Comparison of ENCODE assay signal across 9 cellular contexts in the genomic region with DNA sequence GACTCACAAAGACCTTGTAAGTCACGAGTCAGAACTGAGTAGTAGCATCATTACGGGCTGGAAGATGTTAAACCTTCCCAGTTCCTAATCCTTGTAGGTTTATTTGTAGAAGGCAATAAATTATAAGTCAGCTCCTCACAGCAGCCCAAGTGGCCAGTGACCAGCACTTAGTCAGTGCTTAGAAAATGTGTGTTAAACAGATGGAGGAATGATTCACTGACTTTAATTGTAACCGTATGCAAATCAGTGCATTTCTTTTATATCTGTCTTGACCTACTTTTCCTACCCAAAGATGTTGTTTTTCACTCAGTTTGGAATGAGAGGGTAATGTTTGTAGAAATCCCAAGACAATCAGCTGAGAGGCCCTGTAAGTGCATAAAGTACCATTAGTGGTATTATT. TPM values are rescaled to one million over a fixed set of nuclear protein-coding genes. Genes with fewer than 3 reads are reported as not detected.
DNase-seq lines count a peak whose midpoint lies in the region; FAIRE-seq and TF ChIP-seq lines count a peak whose summit lies in the region.
"Had no signal": no experiment of that assay in that cellular context is flagged by ENCODE, and none has a peak within 500 bp of the region (broad histone marks: within the 10 kb centered on the region; RNA-seq: fewer than 3 reads in every experiment).

No MANE protein-coding gene starts in this region.

- H3K27ac ChIP-seq in endodermal cell (ENCODE audit: low read depth, low read length): no peak overlapping the region
- H3K27ac ChIP-seq in kidney (ENCODE audit: low read depth in 2 of 2, low read length in 2 of 2): no peak overlapping the region

- H3K27me3 ChIP-seq in endodermal cell (ENCODE audit: control insufficient read depth, insufficient read depth, low read length, poor library complexity, severe bottlenecking): no peaks in the 10 kb centered on the region

- H3K4me3 Mint-ChIP-seq in neural crest cell: no peak overlapping the region
- H3K4me3 Mint-ChIP-seq in glutamatergic neuron (ENCODE audit: unreplicated experiment): no peak overlapping the region
- no peak overlapping the region for H3K4me3 Mint-ChIP-seq in endodermal cell
- H3K4me3 Mint-ChIP-seq: CD4-positive, CD25-positive, alpha-beta regulatory T cell had no signal

- 90% methylated on average over 3 of the region's 3 CpGs; no CpG with 5 or more reads in 1 of the 2 experiments for WGBS in endodermal cell (ENCODE audit: insufficient coverage in 1 of 2, insufficient read length in 1 of 2), 2 experiments

- H3K4me1 ChIP-seq in endodermal cell (ENCODE audit: control insufficient read depth, insufficient read depth, low read length) (peaks cover 5% of the 10 kb centered on the region), kidney (ENCODE audit: control insufficient read depth in 1 of 2, insufficient read depth in 1 of 2, low read depth in 1 of 2, low read length in 2 of 2) (no peaks in the 10 kb centered on the region)

- no peaks in the 10 kb centered on the region for H3K9me3 Mint-ChIP-seq in neural crest cell
- peaks cover 32% of the 10 kb centered on the region for H3K9me3 Mint-ChIP-seq in glutamatergic neuron (ENCODE audit: unreplicated experiment)
- H3K9me3 Mint-ChIP-seq in endodermal cell: no peaks in the 10 kb centered on the region

- TF ChIP-seq CTCF in AG09309 (IDR thresholded peaks at IDR 0.05; ENCODE audit: control insufficient read depth, insufficient read depth, low read depth, low read length, missing control alignments): no peak
- TF ChIP-seq CTCF in epithelial cell of esophagus (IDR thresholded peaks at IDR 0.05; ENCODE audit: insufficient read depth, low read depth, low read length, missing control alignments): no peak
- TF ChIP-seq CTCF in neural crest cell (conservative IDR thresholded peaks at IDR 0.05): no peak
- TF ChIP-seq CTCF in glutamatergic neuron (IDR thresholded peaks at IDR 0.05; ENCODE audit: partially characterized antibody, unreplicated experiment): no peak
- no peak for TF ChIP-seq CTCF in endodermal cell (conservative IDR thresholded peaks at IDR 0.05)
- no peak for TF ChIP-seq CTCF in kidney (IDR thresholded peaks at IDR 0.05; ENCODE audit: borderline replicate concordance, extremely low read depth, insufficient read depth)

- FAIRE-seq in kidney (lab: Jason Lieb, UNC): no peak

- H3K4me1 Mint-ChIP-seq in neural crest cell: peaks cover 70% of the 10 kb centered on the region
- H3K4me1 Mint-ChIP-seq in glutamatergic neuron (ENCODE audit: low read depth, unreplicated experiment): peaks cover 87% of the 10 kb centered on the region
- H3K4me1 Mint-ChIP-seq in endodermal cell: peaks cover 13% of the 10 kb centered on the region
- H3K4me1 Mint-ChIP-seq: CD4-positive, CD25-positive, alpha-beta regulatory T cell had no signal

- peak overlapping the region; percentile 39 for H3K27ac Mint-ChIP-seq in neural crest cell (ENCODE audit: unreplicated experiment)
- H3K27ac Mint-ChIP-seq in glutamatergic neuron (ENCODE audit: unreplicated experiment): no peak overlapping the region
- no peak overlapping the region for H3K27ac Mint-ChIP-seq in endodermal cell

- DNase-seq in AG09309 (ENCODE audit: low read depth): peak; percentile 95
- peak; percentile 85 for DNase-seq in NCI-H526 treated with DMSO at 0.1 percent for 48 hours (lab: John Stamatoyannopoulos, UW)
- DNase-seq in epithelial cell of esophagus (ENCODE audit: low read depth): peak; percentile 40
- no peak for DNase-seq in neural crest cell (ENCODE audit: low read depth, low spot score)
- no peak for DNase-seq in glutamatergic neuron
- DNase-seq in NCI-H510A (lab: John Stamatoyannopoulos, UW): no peak
- no peak for DNase-seq in endodermal cell
- DNase-seq in kidney: no peak
- DNase-seq: CD4-positive, CD25-positive, alpha-beta regulatory T cell had no signal

- H3K4me3 ChIP-seq in AG09309 (ENCODE audit: control insufficient read depth, low read depth, low read length) (no peak overlapping the region), epithelial cell of esophagus (ENCODE audit: low read length) (no peak overlapping the region), endodermal cell (ENCODE audit: low read length) (no peak overlapping the region), kidney (ENCODE audit: low read length in 2 of 2) (no peak overlapping the region)

- no peaks in the 10 kb centered on the region for H3K9me3 ChIP-seq in endodermal cell (ENCODE audit: control insufficient read depth, low read length)
- no peaks in the 10 kb centered on the region for H3K9me3 ChIP-seq in kidney (ENCODE audit: control insufficient read depth in 1 of 2, low read length in 2 of 2)

- no peak overlapping the region for H3K9ac ChIP-seq in endodermal cell (ENCODE audit: extremely low read depth, low read length, poor library complexity, severe bottlenecking)
- H3K9ac ChIP-seq in kidney (ENCODE audit: low read length in 2 of 2): no peak overlapping the region

- H3K36me3 Mint-ChIP-seq in neural crest cell (ENCODE audit: low read depth) (peaks cover 13% of the 10 kb centered on the region), glutamatergic neuron (ENCODE audit: unreplicated experiment) (peaks cover 11% of the 10 kb centered on the region), endodermal cell (ENCODE audit: low read depth) (peaks cover 30% of the 10 kb centered on the region)
- H3K36me3 Mint-ChIP-seq: CD4-positive, CD25-positive, alpha-beta regulatory T cell had no signal

- H3K36me3 ChIP-seq in endodermal cell (ENCODE audit: control insufficient read depth, insufficient read depth, low read length): peaks cover 72% of the 10 kb centered on the region
- H3K36me3 ChIP-seq in kidney (ENCODE audit: control insufficient read depth in 1 of 2, insufficient read depth in 2 of 2, low read length in 2 of 2): no peaks in the 10 kb centered on the region

- intact Hi-C loops in kidney (cut with DNase I): no loop called here

- H3K27me3 Mint-ChIP-seq in neural crest cell (ENCODE audit: low read depth) (no peaks in the 10 kb centered on the region), glutamatergic neuron (ENCODE audit: unreplicated experiment) (peaks cover 23% of the 10 kb centered on the region), endodermal cell (ENCODE audit: insufficient read depth) (no peaks in the 10 kb centered on the region)

RNA-seq across cellular contexts. Expression of a gene that starts 49.6 kb away (rescaled TPM):
- 256 and 266 TPM in 2 replicates for total RNA-seq in neural crest cell
- total RNA-seq in glutamatergic neuron (ENCODE audit: unreplicated experiment): 2,530 TPM
- total RNA-seq in endodermal cell: 10 to 100 TPM; 87.9 to 93.3 TPM
- polyA plus RNA-seq in endodermal cell (2013, experiment 1 of 2): 238 TPM
- 264 TPM for polyA plus RNA-seq in endodermal cell (2013, experiment 2 of 2)
- total RNA-seq in kidney: 57.0 TPM
- 3.6 TPM for polyA plus RNA-seq in kidney (ENCODE audit: insufficient read depth, low read depth, low replicate concordance)

Comparison
In these comparisons a context has a peak if more than half of its experiments do, and no peak if none do; other contexts are left out.
1. DNase-seq: peak in AG09309 (single experiment), NCI-H526 treated with DMSO at 0.1 percent for 48 hours (single experiment) and epithelial cell of esophagus (single experiment); none in neural crest cell (single experiment), glutamatergic neuron (single experiment), NCI-H510A (single experiment), endodermal cell (single experiment) and kidney (single experiment).